24 cellular contexts compared by ENCODE assay signal in genomic region chr17:77296769-77297409, GRCh38.
"Had no signal": no experiment of that assay in that cellular context is flagged by ENCODE, and none has a peak within 500 bp of the region (broad histone marks: within the 10 kb centered on the region; RNA-seq: fewer than 3 reads in every experiment).

No MANE protein-coding gene starts in this region.

- ATAC-seq: esophagus mucosa; gastrocnemius medialis; naive thymus-derived CD8-positive, alpha-beta T cell; psoas muscle; right cardiac atrium; stimulated activated naive B cell treated with anti-CD40 and anti-IgM and Interleukin-4, amounts not matched to agents 10 μg/mL and 1 μg/mL and 100 μg/mL, for 72 hours; upper lobe of right lung had no signal

- H3K36me3 ChIP-seq: gastrocnemius medialis, ovary, thoracic aorta, tibial nerve, upper lobe of right lung, uterus had no signal

- H3K27me3 Mint-ChIP-seq: stimulated activated naive CD8-positive, alpha-beta T cell treated with anti-CD3 and anti-CD28 coated beads, Interleukin-15, Interleukin-2, amounts not matched to agents 100 ng/mL and 50 ng/mL, for 24 hours had no signal

- H3K4me3 ChIP-seq: dorsolateral prefrontal cortex, gastrocnemius medialis, ovary, psoas muscle, skin epidermis, thoracic aorta, tibial nerve, upper lobe of right lung, uterus had no signal

- H3K4me3 Mint-ChIP-seq: naive thymus-derived CD8-positive, alpha-beta T cell; nephron progenitor cell; stimulated activated naive B cell treated with anti-CD40 and anti-IgM and Interleukin-4, amounts not matched to agents 10 μg/mL and 1 μg/mL and 100 μg/mL, for 72 hours; stimulated activated naive CD8-positive, alpha-beta T cell treated with anti-CD3 and anti-CD28 coated beads, Interleukin-15, Interleukin-2, amounts not matched to agents 100 ng/mL and 50 ng/mL, for 24 hours had no signal

- H3K27ac Mint-ChIP-seq: stimulated activated naive B cell treated with anti-CD40 and anti-IgM and Interleukin-4, amounts not matched to agents 10 μg/mL and 1 μg/mL and 100 μg/mL, for 72 hours; stimulated activated naive CD8-positive, alpha-beta T cell treated with anti-CD3 and anti-CD28 coated beads, Interleukin-15, Interleukin-2, amounts not matched to agents 100 ng/mL and 50 ng/mL, for 24 hours had no signal

- DNase-seq: cortex of kidney; dorsolateral prefrontal cortex; effector CD4-positive, alpha-beta T cell; foreskin fibroblast; gastrocnemius medialis; head of caudate nucleus; naive thymus-derived CD8-positive, alpha-beta T cell; nephron progenitor cell; nucleus accumbens; ovary; posterior cingulate gyrus; psoas muscle; right cardiac atrium; stimulated activated CD4-positive, alpha-beta T cell treated with anti-CD3 and anti-CD28 coated beads, Interleukin-15, amount 100 ng/mL, for 24 hours; stimulated activated CD4-positive, alpha-beta T cell treated with anti-CD3 and anti-CD28 coated beads, Interleukin-2, amount 100 ng/mL, for 48 hours; stimulated activated naive B cell treated with anti-CD40 and anti-IgM and Interleukin-4, amounts not matched to agents 10 μg/mL and 1 μg/mL and 100 μg/mL, for 72 hours; upper lobe of right lung; uterus had no signal

- H3K27me3 ChIP-seq: dorsolateral prefrontal cortex, gastrocnemius medialis, ovary, tibial nerve, upper lobe of right lung, uterus had no signal

- H3K9me3 ChIP-seq: gastrocnemius medialis, ovary, upper lobe of right lung had no signal

- H3K36me3 Mint-ChIP-seq: naive thymus-derived CD8-positive, alpha-beta T cell had no signal

- H3K4me1 ChIP-seq: psoas muscle, tibial nerve, upper lobe of right lung, uterus had no signal

- H3K27ac ChIP-seq: dorsolateral prefrontal cortex, epithelial cell of prostate, ovary, psoas muscle, skin epidermis, thoracic aorta, tibial nerve, upper lobe of right lung, uterus had no signal

- H3K9me3 Mint-ChIP-seq: stimulated activated naive CD8-positive, alpha-beta T cell treated with anti-CD3 and anti-CD28 coated beads, Interleukin-15, Interleukin-2, amounts not matched to agents 100 ng/mL and 50 ng/mL, for 24 hours had no signal
